ENCODE assay signal across 18 cellular contexts in genomic region chr10:59623823-59624535, GRCh38.
"Had no signal": no experiment of that assay in that cellular context is flagged by ENCODE, and none has a peak within 500 bp of the region (broad histone marks: within the 10 kb centered on the region; RNA-seq: fewer than 3 reads in every experiment).

No MANE protein-coding gene starts in this region.

- H3K9me3 ChIP-seq: body of pancreas, prostate gland, sigmoid colon, spleen, thoracic aorta had no signal

- H3K4me3 ChIP-seq: body of pancreas, prostate gland, sigmoid colon, spleen had no signal

- DNase-seq: activated CD4-positive, alpha-beta T cell treated with anti-CD3 and anti-CD28 coated beads for 36 hours; activated CD8-positive, alpha-beta memory T cell treated with anti-CD3 and anti-CD28 coated beads, Interleukin-2, amount 50 U/mL, for 4 hours; activated CD8-positive, alpha-beta T cell treated with anti-CD3 and anti-CD28 coated beads for 36 hours; activated effector memory CD4-positive, alpha-beta T cell treated with anti-CD3 and anti-CD28 coated beads, Interleukin-2, amount 50 U/mL, for 16 hours; activated T-cell treated with anti-CD3 and anti-CD28 coated beads, Interleukin-2, amount 50 U/mL, for 48 hours; amniotic stem cell; body of pancreas; cortex of kidney; effector CD4-positive, alpha-beta T cell; hippocampal formation; kidney; sigmoid colon; spleen; stimulated activated naive CD8-positive, alpha-beta T cell treated with anti-CD3 and anti-CD28 coated beads, Interleukin-15, amount 100 ng/mL, for 72 hours; T-helper 2 cell had no signal

- H3K36me3 ChIP-seq: prostate gland, sigmoid colon, spleen, thoracic aorta had no signal

- H3K27me3 ChIP-seq: body of pancreas, sigmoid colon, spleen had no signal

- ATAC-seq: activated CD4-positive, alpha-beta T cell treated with anti-CD3 and anti-CD28 coated beads for 36 hours; activated CD8-positive, alpha-beta T cell treated with anti-CD3 and anti-CD28 coated beads for 36 hours; body of pancreas; stimulated activated naive CD8-positive, alpha-beta T cell treated with anti-CD3 and anti-CD28 coated beads, Interleukin-15, amount 100 ng/mL, for 72 hours had no signal

- FAIRE-seq: kidney, urothelium cell line had no signal

- H3K4me1 ChIP-seq: body of pancreas, prostate gland had no signal

- H3K27ac ChIP-seq: body of pancreas, prostate gland, sigmoid colon, spleen, thoracic aorta had no signal
